17 cellular contexts compared by ENCODE assay signal in genomic region chr10:86102031-86102430, GRCh38.
DNase-seq lines count a peak whose midpoint lies in the region; ATAC-seq and TF ChIP-seq lines count a peak whose summit lies in the region.
"Had no signal": no experiment of that assay in that cellular context is flagged by ENCODE, and none has a peak within 500 bp of the region (broad histone marks: within the 10 kb centered on the region; RNA-seq: fewer than 3 reads in every experiment).

No MANE protein-coding gene starts in this region.

- H3K4me3 ChIP-seq in vagina: no peak overlapping the region
- H3K4me3 ChIP-seq: A549; BLaER1 treated with 17β-estradiol and CSF1 and Interleukin-3, amounts not matched to agents 10 nM and 100 nM had no signal

- no peak for TF ChIP-seq POLR2A in vagina (IDR thresholded peaks at IDR 0.05)

- no peak overlapping the region for H3K27ac ChIP-seq in vagina
- H3K27ac ChIP-seq: 22Rv1; A549; BLaER1 treated with 17β-estradiol and CSF1 and Interleukin-3, amounts not matched to agents 10 nM and 100 nM; C4-2B had no signal

- no peak for TF ChIP-seq CTCF in vagina (IDR thresholded peaks at IDR 0.05)

- no peaks in the 10 kb centered on the region for H3K4me1 ChIP-seq in vagina
- H3K4me1 ChIP-seq: A549; BLaER1 treated with 17β-estradiol and CSF1 and Interleukin-3, amounts not matched to agents 10 nM and 100 nM; Caco-2 had no signal

- DNase-seq in cardiac septum (ENCODE audit: low spot score) (peak; percentile 43), Right ventricle myocardium superior (no peak), mesenteric fat pad (ENCODE audit: low spot score) (peak; percentile 45), vagina (ENCODE audit: extremely low spot score in 2 of 2) (peak; percentile 72 to 83), NCI-H1092 (lab: John Stamatoyannopoulos, UW) (no peak)
- DNase-seq: AML-193; Caco-2; Calu3; CD4-positive, alpha-beta T cell; DMS79 treated with DMSO at 0.1 percent for 48 hours; GF-D8 had no signal

- intact Hi-C loops in cardiac septum (cut with DNase I): loop anchor here (5.0 kb wide), 1 partner anchor 265 kb away; the partner anchor contains the start of gene GRID1
- intact Hi-C loops in Right ventricle myocardium superior (cut with DNase I): no loop called here
- intact Hi-C loops in vagina (cut with DNase I): no loop called here

- ATAC-seq in Right ventricle myocardium superior (ENCODE audit: poor library complexity) (no peak), GM18502 (IDR thresholded peaks at IDR 0.05; ENCODE audit: poor library complexity, unreplicated experiment) (no peak)
- ATAC-seq: A549; CD8-positive, alpha-beta T cell had no signal

- no peaks in the 10 kb centered on the region for H3K27me3 ChIP-seq in vagina
- H3K27me3 ChIP-seq: BLaER1 treated with 17β-estradiol and CSF1 and Interleukin-3, amounts not matched to agents 10 nM and 100 nM had no signal

- H3K9me3 ChIP-seq in vagina: no peaks in the 10 kb centered on the region
- H3K9me3 ChIP-seq: A549, Caco-2 had no signal

- no peaks in the 10 kb centered on the region for H3K36me3 ChIP-seq in vagina
- H3K36me3 ChIP-seq: BLaER1 treated with 17β-estradiol and CSF1 and Interleukin-3, amounts not matched to agents 10 nM and 100 nM had no signal

Comparison
In these comparisons a context has a peak if more than half of its experiments do, and no peak if none do; other contexts are left out.
1. DNase-seq: peak in cardiac septum (single experiment), mesenteric fat pad (single experiment) and vagina (2 of 2); none in Right ventricle myocardium superior (single experiment) and NCI-H1092 (single experiment).